ENCODE assay signal across 8 cellular contexts in genomic region chr11:8688414-8689362, GRCh38. TPM values are rescaled to one million over a fixed set of nuclear protein-coding genes. Genes with fewer than 3 reads are reported as not detected.
A peak's percentile ranks its signal among the peaks of the same experiment; 100 is the strongest.
DNase-seq lines count a peak whose midpoint lies in the region; ATAC-seq, FAIRE-seq and TF ChIP-seq lines count a peak whose summit lies in the region.

No MANE protein-coding gene starts in this region.

- H3K27ac ChIP-seq in HepG2 (ENCODE audit: extremely low read length, insufficient read depth, low read length), result peak overlapping the region; percentile 71

- peak; percentile 77 to 96 for TF ChIP-seq POLR2A in HepG2 (IDR thresholded peaks at IDR 0.05; ENCODE audit: insufficient read depth in 1 of 2, low read depth in 2 of 2, low read length in 2 of 2)

- ATAC-seq in GM19324 (IDR thresholded peaks at IDR 0.05; ENCODE audit: low FRiP score, unreplicated experiment) (peak; percentile 98), HG03460 (IDR thresholded peaks at IDR 0.05; ENCODE audit: unreplicated experiment) (peak; percentile 94), HepG2 (peak; percentile 87)

- no peaks in the 10 kb centered on the region for H3K9me3 Mint-ChIP-seq in dendritic cell treated with granulocyte-macrophage colony-stimulating factor and Interleukin-4, amounts not matched to agents 40 ng/mL and 50 ng/mL, for 4 days

- peak; percentile 84 for TF ChIP-seq CTCF in HepG2 (CRISPR knock-in tag; IDR thresholded peaks at IDR 0.05)

- TF ChIP-seq RAD21 in HepG2 (CRISPR knock-in tag; IDR thresholded peaks at IDR 0.05), result peak; percentile 78; the same call in 1 of the 2 replicates

- intact Hi-C loops in dendritic cell treated with granulocyte-macrophage colony-stimulating factor and Interleukin-4, amounts not matched to agents 40 ng/mL and 50 ng/mL, for 4 days (cut with micrococcal nuclease), result loop anchor here (2.0 kb wide), 3 partner anchors 16 to 276 kb away; partner anchors contain the start of gene TMEM9B
- intact Hi-C loops in HepG2 (cut with micrococcal nuclease; ENCODE audit: unreplicated experiment), result loop anchor here (1.0 to 5.0 kb wide), 3 partner anchors 106 to 274 kb away; partner anchors contain the start of gene TMEM9B

- H3K4me2 ChIP-seq in HepG2 (ENCODE audit: low read depth, low read length), result peak overlapping the region; percentile 85

- no peak overlapping the region for H2AFZ ChIP-seq in HepG2 (ENCODE audit: low read length)

- TF ChIP-seq EP300 in HepG2 (IDR thresholded peaks at IDR 0.05; ENCODE audit: low read depth in 2 of 2, low read length in 2 of 2) (peak in 1 of 2 experiments; percentile 56; a peak in 1 of 4 replicates), HepG2 (CRISPR knock-in tag; IDR thresholded peaks at IDR 0.05; ENCODE audit: borderline replicate concordance) (peak; percentile 30; the same call in 1 of the 2 replicates)

- CTCF ChIA-PET in HepG2 (lab: Yijun Ruan, JAX; ENCODE audit: low intra/inter-chr PET ratio, low total read pairs), result interaction anchor here (0.7 to 1.0 kb wide), 2 partner anchors 106 to 125 kb away, joined by 3 read pairs; no protein-coding TSS in a partner anchor

- peaks cover 14 to 39% of the 10 kb centered on the region in 2 experiments for H3K36me3 ChIP-seq in HepG2 (replicated peaks in 1 of 2; ENCODE audit: control insufficient read depth in 1 of 2, insufficient read depth in 2 of 2, low read length in 2 of 2)

- H3K4me3 ChIP-seq in HepG2 (replicated peaks in 1 of 3; ENCODE audit: insufficient read depth in 1 of 3, low read depth in 2 of 3, low read length in 3 of 3), result peak overlapping the region; percentile 42 to 64 (median 48); a peak in 5 of 6 replicates

- H3K27me3 Mint-ChIP-seq in dendritic cell treated with granulocyte-macrophage colony-stimulating factor and Interleukin-4, amounts not matched to agents 40 ng/mL and 50 ng/mL, for 4 days, result no peaks in the 10 kb centered on the region

- FAIRE-seq in HepG2 (lab: Jason Lieb, UNC), result peak; percentile 68

- H3K79me2 ChIP-seq in HepG2 (ENCODE audit: insufficient read depth, low read length), result peaks cover 16% of the 10 kb centered on the region

- H3K27ac Mint-ChIP-seq in dendritic cell treated with granulocyte-macrophage colony-stimulating factor and Interleukin-4, amounts not matched to agents 40 ng/mL and 50 ng/mL, for 4 days, result peak overlapping the region; percentile 87

- H3K36me3 Mint-ChIP-seq in dendritic cell treated with granulocyte-macrophage colony-stimulating factor and Interleukin-4, amounts not matched to agents 40 ng/mL and 50 ng/mL, for 4 days (ENCODE audit: low read depth), result peaks cover 65% of the 10 kb centered on the region

- DNase-seq in C1 segment of cervical spinal cord (lab: John Stamatoyannopoulos, UW), result peak; percentile 46 to 96 (median 93)
- DNase-seq in NCI-H524 treated with DMSO at 0.1 percent for 48 hours (lab: John Stamatoyannopoulos, UW), result peak; percentile 87
- DNase-seq in activated CD4-positive, alpha-beta T cell treated with anti-CD3 and anti-CD28 coated beads, Interleukin-2, amount 50 U/mL, for 1 hour, result peak; percentile 67
- DNase-seq in HepG2 (ENCODE audit: low spot score), result peak; percentile 96
- DNase-seq in stimulated activated CD4-positive, alpha-beta T cell treated with anti-CD3 and anti-CD28 coated beads, Interleukin-2, amount 100 ng/mL, for 48 hours, result peak; percentile 85 to 86

- no peaks in the 10 kb centered on the region for H3K27me3 ChIP-seq in HepG2 (ENCODE audit: control insufficient read depth in 1 of 2, insufficient read depth in 2 of 2, low read length in 2 of 2)

- peaks cover 22% of the 10 kb centered on the region for H4K20me1 ChIP-seq in HepG2 (ENCODE audit: insufficient read depth, low read length)

- POLR2A ChIA-PET in HepG2 (lab: Yijun Ruan, JAX), result interaction anchor here (0.5 to 3.1 kb wide), 20 partner anchors 8 to 877 kb away, joined by 3 to 47 read pairs (median 3); partner anchors contain the start of gene TMEM9B

- 25% methylated on average over 14 of the region's 56 CpGs for WGBS in HepG2 (ENCODE audit: low lambda C conversion rate)

- H3K9ac ChIP-seq in HepG2 (ENCODE audit: insufficient read depth, low read depth, low read length), result peak overlapping the region; percentile 60

- no peaks in the 10 kb centered on the region for H3K9me3 ChIP-seq in HepG2 (ENCODE audit: low read length)

- TSS peak; percentile 81 for BruUV-seq in HepG2 (replicated peaks; lab: Mats Ljungman, UMichigan)

- in situ Hi-C loops in HepG2 (cut with HindIII; ENCODE audit: extremely low pct_ligation_motif_present, low pct_unique_long_range_greater_than_20kb), result loop anchor here (25.0 kb wide), 1 partner anchor 274 kb away; the partner anchor contains the start of gene TMEM9B

- H3K4me3 Mint-ChIP-seq in dendritic cell treated with granulocyte-macrophage colony-stimulating factor and Interleukin-4, amounts not matched to agents 40 ng/mL and 50 ng/mL, for 4 days, result peak overlapping the region; percentile 93

- H3K4me1 Mint-ChIP-seq in dendritic cell treated with granulocyte-macrophage colony-stimulating factor and Interleukin-4, amounts not matched to agents 40 ng/mL and 50 ng/mL, for 4 days (ENCODE audit: low read depth), result peaks cover 39% of the 10 kb centered on the region

- peaks cover 60% of the 10 kb centered on the region for H3K4me1 ChIP-seq in HepG2 (ENCODE audit: insufficient read depth, low read length)

TF ChIP-seq in HepG2, 621 proteins besides CTCF, POLR2A, EP300 and RAD21 (continues in another document):
- TF ChIP-seq ZBTB25 (CRISPR knock-in tag; IDR thresholded peaks at IDR 0.05) (peak; percentile 81), ZNF777 (CRISPR knock-in tag; IDR thresholded peaks at IDR 0.05) (peak; percentile 54), ZNF549 (CRISPR knock-in tag; IDR thresholded peaks at IDR 0.05) (no peak)

RNA-seq across cellular contexts. Expression of gene RPL27A, which starts 6.1 kb away (rescaled TPM):
- total RNA-seq in HepG2 (2016; rRNA removed; fragmentation: Illumina TruSeq; extraction: Trizol), result 2,153 and 2,707 TPM in 2 replicates
- 3,399 and 3,946 TPM in 2 replicates for total RNA-seq in HepG2 (2016; cell fraction: cytosol; rRNA removed; fragmentation: Illumina TruSeq; extraction: Trizol; ENCODE audit: low read depth)
- 2,233 and 2,738 TPM in 2 replicates for total RNA-seq in HepG2 (2016; cell fraction: insoluble cytoplasmic fraction; rRNA removed; fragmentation: Illumina TruSeq; extraction: Trizol)
- 4,869 and 5,089 TPM in 2 replicates for total RNA-seq in HepG2 (2016; cell fraction: membrane; rRNA removed; fragmentation: Illumina TruSeq; extraction: Trizol)
- 939 and 964 TPM in 2 replicates for total RNA-seq in HepG2 (2016; cell fraction: nucleus; rRNA removed; fragmentation: Illumina TruSeq; extraction: Trizol)
- polyA plus RNA-seq in HepG2 (2011; rRNA removed), result 1,417 and 1,531 TPM in 2 replicates
- polyA plus RNA-seq in HepG2 (2011; cell fraction: cytosol; rRNA removed), result 1,474 and 2,087 TPM in 2 replicates
- polyA plus RNA-seq in HepG2 (2011; cell fraction: nucleus; rRNA removed), result 305 and 370 TPM in 2 replicates
- 1,992 and 2,004 TPM in 2 replicates for polyA plus RNA-seq in HepG2 (2012)
- polyA plus RNA-seq in HepG2 (2016; cell fraction: cytosol; fragmentation: Illumina TruSeq; extraction: Trizol; ENCODE audit: low read depth), result 4,970 and 5,082 TPM in 2 replicates
- 3,334 and 3,710 TPM in 2 replicates for polyA plus RNA-seq in HepG2 (2016; cell fraction: insoluble cytoplasmic fraction; fragmentation: Illumina TruSeq; extraction: Trizol; ENCODE audit: low read depth)
- polyA plus RNA-seq in HepG2 (2016; cell fraction: membrane; fragmentation: Illumina TruSeq; extraction: Trizol; ENCODE audit: low read depth), result 5,948 and 6,204 TPM in 2 replicates
- polyA plus RNA-seq in HepG2 (2016; cell fraction: nucleus; fragmentation: Illumina TruSeq; extraction: Trizol; ENCODE audit: insufficient read depth, low read depth), result 1,777 and 1,903 TPM in 2 replicates
- polyA minus RNA-seq in HepG2 (2011; rRNA and poly(A)+ RNA removed; ENCODE audit: low replicate concordance), result 284 and 635 TPM in 2 replicates
- polyA minus RNA-seq in HepG2 (2011; cell fraction: cytosol; rRNA and poly(A)+ RNA removed), result 320 and 336 TPM in 2 replicates
- polyA minus RNA-seq in HepG2 (2011; cell fraction: nucleus; rRNA and poly(A)+ RNA removed), result 339 and 420 TPM in 2 replicates

RNA-seq across cellular contexts. Expression of gene TRIM66, which starts 6.2 kb away (rescaled TPM):
- total RNA-seq in HepG2 (2016; rRNA removed; fragmentation: Illumina TruSeq; extraction: Trizol), result 4.9 and 5.6 TPM in 2 replicates
- 1.4 and 2.4 TPM in 2 replicates for total RNA-seq in HepG2 (2016; cell fraction: cytosol; rRNA removed; fragmentation: Illumina TruSeq; extraction: Trizol; ENCODE audit: low read depth)
- total RNA-seq in HepG2 (2016; cell fraction: insoluble cytoplasmic fraction; rRNA removed; fragmentation: Illumina TruSeq; extraction: Trizol), result 4.9 and 5.0 TPM in 2 replicates
- total RNA-seq in HepG2 (2016; cell fraction: membrane; rRNA removed; fragmentation: Illumina TruSeq; extraction: Trizol), result 1.9 and 2.3 TPM in 2 replicates
- 19.3 and 22.0 TPM in 2 replicates for total RNA-seq in HepG2 (2016; cell fraction: nucleus; rRNA removed; fragmentation: Illumina TruSeq; extraction: Trizol)
- 6.1 and 7.6 TPM in 2 replicates for polyA plus RNA-seq in HepG2 (2011; rRNA removed)
- 1.7 and 1.8 TPM in 2 replicates for polyA plus RNA-seq in HepG2 (2011; cell fraction: cytosol; rRNA removed)
- polyA plus RNA-seq in HepG2 (2011; cell fraction: nucleus; rRNA removed), result 24.5 and 26.0 TPM in 2 replicates
- 5.0 and 5.3 TPM in 2 replicates for polyA plus RNA-seq in HepG2 (2012)
- 0.43 and 0.66 TPM in 2 replicates for polyA plus RNA-seq in HepG2 (2016; cell fraction: cytosol; fragmentation: Illumina TruSeq; extraction: Trizol; ENCODE audit: low read depth)
- polyA plus RNA-seq in HepG2 (2016; cell fraction: insoluble cytoplasmic fraction; fragmentation: Illumina TruSeq; extraction: Trizol; ENCODE audit: low read depth), result 2.1 and 3.1 TPM in 2 replicates
- polyA plus RNA-seq in HepG2 (2016; cell fraction: membrane; fragmentation: Illumina TruSeq; extraction: Trizol; ENCODE audit: low read depth), result 1.2 and 1.3 TPM in 2 replicates
- 18.3 and 20.6 TPM in 2 replicates for polyA plus RNA-seq in HepG2 (2016; cell fraction: nucleus; fragmentation: Illumina TruSeq; extraction: Trizol; ENCODE audit: insufficient read depth, low read depth)
- polyA minus RNA-seq in HepG2 (2011; rRNA and poly(A)+ RNA removed; ENCODE audit: low replicate concordance), result 6.2 and 10.3 TPM in 2 replicates
- polyA minus RNA-seq in HepG2 (2011; cell fraction: cytosol; rRNA and poly(A)+ RNA removed), result 1.2 and 2.4 TPM in 2 replicates
- 26.0 and 33.4 TPM in 2 replicates for polyA minus RNA-seq in HepG2 (2011; cell fraction: nucleus; rRNA and poly(A)+ RNA removed)

Comparison
In these comparisons a context has a peak if more than half of its experiments do, and no peak if none do; other contexts are left out.
1. Peak in every context shown above with its lines: DNase-seq, ATAC-seq, H3K4me3 ChIP-seq and H3K27ac ChIP-seq.